Comparison of ENCODE assay signal across 8 cellular contexts in genomic region chr11:46360878-46361277, GRCh38. TPM values are rescaled to one million over a fixed set of nuclear protein-coding genes. Genes with fewer than 3 reads are reported as not detected.
DNase-seq lines count a peak whose midpoint lies in the region; ATAC-seq and TF ChIP-seq lines count a peak whose summit lies in the region.

No MANE protein-coding gene starts in this region.

- H3K9me3 ChIP-seq in Panc1 (ENCODE audit: control insufficient read depth, insufficient read depth, low read depth, low read length), result no peaks in the 10 kb centered on the region
- H3K9me3 ChIP-seq in hepatocyte (ENCODE audit: low read depth), result no peaks in the 10 kb centered on the region
- H3K9me3 ChIP-seq in thyroid gland, result no peaks in the 10 kb centered on the region

- 80% methylated on average over 7 of the region's 7 CpGs for WGBS in hepatocyte (ENCODE audit: low lambda C conversion rate, missing lambda C conversion rate)
- 35 to 40% methylated on average over 7 of the region's 7 CpGs for WGBS in thyroid gland, 2 donors

- H3K27ac Mint-ChIP-seq in activated naive CD4-positive, alpha-beta T cell treated with anti-CD3 and anti-CD28 coated beads for 36 hours, result peak overlapping the region; percentile 95

- CTCF ChIA-PET in activated naive CD4-positive, alpha-beta T cell treated with anti-CD3 and anti-CD28 coated beads for 36 hours (lab: Charles Lee), result interaction anchor here (0.8 to 15.3 kb wide), 9 partner anchors 8 to 122 kb away, joined by 3 to 368 read pairs (median 5); partner anchors contain the start of gene DGKZ
- CTCF ChIA-PET in Panc1 (lab: Charles Lee), result interaction anchor here (0.7 to 1.2 kb wide), 5 partner anchors 8 to 198 kb away, joined by 3 to 8 read pairs (median 3); no protein-coding TSS in a partner anchor

- H3K36me3 ChIP-seq in Panc1 (ENCODE audit: control insufficient read depth, insufficient read depth, low read length) (no peaks in the 10 kb centered on the region; the same call in 1 of the 2 replicates), hepatocyte (replicated peaks; ENCODE audit: insufficient read depth, low read depth) (no peaks in the 10 kb centered on the region), thyroid gland (no peaks in the 10 kb centered on the region)

- peak overlapping the region; percentile 95 for H3K27ac ChIP-seq in Panc1 (ENCODE audit: low read length)
- H3K27ac ChIP-seq in hepatocyte, result peak overlapping the region; percentile 23
- peak overlapping the region; percentile 41 to 66 (median 43) for H3K27ac ChIP-seq in thyroid gland

- H3K4me3 ChIP-seq in Panc1 (ENCODE audit: low read depth in 2 of 2, low read length in 2 of 2) (peak overlapping the region; percentile 9 to 37; a peak in 2 of 4 replicates), hepatocyte (no peak overlapping the region), thyroid gland (replicated peaks in 1 of 3) (no peak overlapping the region)

- intact Hi-C loops in activated naive CD4-positive, alpha-beta T cell treated with anti-CD3 and anti-CD28 coated beads for 36 hours (cut with micrococcal nuclease), result loop anchor here (1.0 to 2.0 kb wide), 2 partner anchors 9 to 14 kb away; partner anchors contain the start of gene DGKZ
- intact Hi-C loops in Panc1 (cut with micrococcal nuclease; ENCODE audit: unreplicated experiment) (no loop called here), thyroid gland (cut with DNase I) (no loop called here)

- H3K27me3 Mint-ChIP-seq in activated naive CD4-positive, alpha-beta T cell treated with anti-CD3 and anti-CD28 coated beads for 36 hours (ENCODE audit: low read depth), result no peaks in the 10 kb centered on the region

- POLR2A ChIA-PET in Panc1 (lab: Charles Lee), result no interaction called here

- H3K27me3 ChIP-seq in Panc1 (ENCODE audit: control insufficient read depth, insufficient read depth, low read length) (no peaks in the 10 kb centered on the region), hepatocyte (no peaks in the 10 kb centered on the region), thyroid gland (no peaks in the 10 kb centered on the region)

- no peak for TF ChIP-seq POLR2A in thyroid gland (IDR thresholded peaks at IDR 0.05)

- no peak for ATAC-seq in Panc1
- no peak for ATAC-seq in GM21367 (IDR thresholded peaks at IDR 0.05; ENCODE audit: unreplicated experiment)

- no peak for DNase-seq in activated naive CD4-positive, alpha-beta T cell treated with anti-CD3 and anti-CD28 coated beads for 36 hours
- no peak for DNase-seq in activated naive CD4-positive, alpha-beta T cell (lab: John Stamatoyannopoulos, UW)
- DNase-seq in Panc1 (ENCODE audit: low read depth, low spot score), result no peak
- DNase-seq in hepatocyte (ENCODE audit: low spot score), result no peak
- no peak for DNase-seq in thyroid gland
- no peak for DNase-seq in kidney glomerular epithelial cell (lab: John Stamatoyannopoulos, UW)
- no peak for DNase-seq in NCI-H1417 treated with DMSO at 0.1 percent for 48 hours (lab: John Stamatoyannopoulos, UW)

- peak overlapping the region; percentile 41 for H3K4me2 ChIP-seq in hepatocyte

- in situ Hi-C loops in Panc1 (cut with HindIII; ENCODE audit: low pct_unique_long_range_greater_than_20kb, low sequenced_read_pairs), result no loop called here

- no peaks in the 10 kb centered on the region for H3K9me2 ChIP-seq in hepatocyte (replicated peaks; ENCODE audit: insufficient read depth)

- H4K20me1 ChIP-seq in hepatocyte (ENCODE audit: insufficient read depth, poor library complexity, severe bottlenecking), result peaks cover 4% of the 10 kb centered on the region

- H3K4me3 Mint-ChIP-seq in activated naive CD4-positive, alpha-beta T cell treated with anti-CD3 and anti-CD28 coated beads for 36 hours, result peak overlapping the region; percentile 78

- no peak for TF ChIP-seq CTCF in Panc1 (IDR thresholded peaks at IDR 0.05)
- no peak for TF ChIP-seq CTCF in hepatocyte (IDR thresholded peaks at IDR 0.05; ENCODE audit: poor library complexity)
- TF ChIP-seq CTCF in thyroid gland (IDR thresholded peaks at IDR 0.05), result no peak

- peaks cover 54% of the 10 kb centered on the region for H3K79me2 ChIP-seq in hepatocyte

- H3K36me3 Mint-ChIP-seq in activated naive CD4-positive, alpha-beta T cell treated with anti-CD3 and anti-CD28 coated beads for 36 hours (ENCODE audit: low read depth), result peaks cover 3% of the 10 kb centered on the region

- H3K9me3 Mint-ChIP-seq in activated naive CD4-positive, alpha-beta T cell treated with anti-CD3 and anti-CD28 coated beads for 36 hours, result no peaks in the 10 kb centered on the region

- H3K4me1 ChIP-seq in Panc1 (ENCODE audit: control insufficient read depth, insufficient read depth, low read length) (peaks cover 62% of the 10 kb centered on the region), hepatocyte (ENCODE audit: insufficient read depth) (peaks cover 12% of the 10 kb centered on the region), thyroid gland (peaks cover 18 to 24% of the 10 kb centered on the region in 2 donors)

- H2AFZ ChIP-seq in hepatocyte, result no peak overlapping the region

- no TSS peak for BruUV-seq in Panc1 (replicated peaks; lab: Mats Ljungman, UMichigan)

- H3K4me1 Mint-ChIP-seq in activated naive CD4-positive, alpha-beta T cell treated with anti-CD3 and anti-CD28 coated beads for 36 hours (ENCODE audit: low read depth), result peaks cover 64% of the 10 kb centered on the region

RNA-seq across cellular contexts. Expression of gene DGKZ, which starts 13.6 kb away (rescaled TPM):
- total RNA-seq in activated naive CD4-positive, alpha-beta T cell treated with anti-CD3 and anti-CD28 coated beads for 36 hours, result 10 to 100 TPM; 82.9 to 89.2 TPM
- total RNA-seq in Panc1 (2021; ENCODE audit: unreplicated experiment), result 104 TPM
- polyA plus RNA-seq in Panc1 (2012; ENCODE audit: insufficient read length), result 172 TPM
- total RNA-seq in hepatocyte, result 26.6 and 28.2 TPM in 2 replicates
- polyA plus RNA-seq in hepatocyte, result 42.9 and 52.4 TPM in 2 replicates
- 10 to 100 TPM; 29.7 to 53.5 (median 41.8) TPM for total RNA-seq in thyroid gland

RNA-seq across cellular contexts. Expression of gene MDK, which starts 20.6 kb away (rescaled TPM):
- 1 to 10 TPM; 2.9 to 4.6 TPM for total RNA-seq in activated naive CD4-positive, alpha-beta T cell treated with anti-CD3 and anti-CD28 coated beads for 36 hours
- total RNA-seq in Panc1 (2021; ENCODE audit: unreplicated experiment) (252 TPM), hepatocyte (515 and 562 TPM in 2 replicates), thyroid gland (10 to 100 TPM in 3 of 4 donors, 1 to 10 TPM in 1; 3.3 to 24.3 (median 16.7) TPM)
- 741 TPM for polyA plus RNA-seq in Panc1 (2012; ENCODE audit: insufficient read length)
- 1,225 and 1,549 TPM in 2 replicates for polyA plus RNA-seq in hepatocyte

RNA-seq across cellular contexts. Expression of gene CHRM4, which starts 30.7 kb away (rescaled TPM):
- not detected for total RNA-seq in activated naive CD4-positive, alpha-beta T cell treated with anti-CD3 and anti-CD28 coated beads for 36 hours
- total RNA-seq in Panc1 (2021; ENCODE audit: unreplicated experiment) (3.1 TPM), hepatocyte (0.30 and 0.84 TPM in 2 replicates), thyroid gland (under 1 TPM in 1 of 4 donors, not detected in 3; 0.22 TPM)
- 3.1 TPM for polyA plus RNA-seq in Panc1 (2012; ENCODE audit: insufficient read length)
- 0.30 TPM in 1 of 2 replicates, not detected in the other for polyA plus RNA-seq in hepatocyte

Comparison
In these comparisons a context has a peak if more than half of its experiments do, and no peak if none do; other contexts are left out.
1. H3K27ac ChIP-seq: peak in every context shown above with its lines; median percentile 95 in Panc1; 43 in thyroid gland; 23 in hepatocyte.
2. H3K4me3 ChIP-seq: peak in Panc1 (2 of 2); none in hepatocyte (single experiment) and thyroid gland (0 of 3).
3. RNA of gene MDK, which starts 20.6 kb away (total RNA-seq): 515 to 562 TPM in hepatocyte and 252 TPM in Panc1 (single experiment); 3.3 to 24.3 TPM in thyroid gland and 2.9 to 4.6 TPM in activated naive CD4-positive, alpha-beta T cell treated with anti-CD3 and anti-CD28 coated beads for 36 hours; every median in the first group is over 10 times any median in the second.